28 cellular contexts compared by ENCODE assay signal in genomic region chr2:187354653-187355052, GRCh38.
"Had no signal": no experiment of that assay in that cellular context is flagged by ENCODE, and none has a peak within 500 bp of the region (broad histone marks: within the 10 kb centered on the region; RNA-seq: fewer than 3 reads in every experiment).

No MANE protein-coding gene starts in this region.

- H3K27ac Mint-ChIP-seq: naive thymus-derived CD8-positive, alpha-beta T cell; nephron; stimulated activated naive B cell treated with anti-CD40 and anti-IgM and Interleukin-4, amounts not matched to agents 10 μg/mL and 1 μg/mL and 100 μg/mL, for 72 hours had no signal

- H3K27me3 Mint-ChIP-seq: naive thymus-derived CD8-positive, alpha-beta T cell; stimulated activated naive B cell treated with anti-CD40 and anti-IgM and Interleukin-4, amounts not matched to agents 10 μg/mL and 1 μg/mL and 100 μg/mL, for 72 hours had no signal

- H3K9me3 ChIP-seq: lower lobe of right lung, pancreas, prostate gland, stomach, testis, thyroid gland, transverse colon, upper lobe of left lung, vagina had no signal

- H3K27ac ChIP-seq: lower lobe of right lung, pancreas, prostate gland, skin epidermis, stomach, testis, thyroid gland, transverse colon, upper lobe of left lung, vagina had no signal

- H3K27me3 ChIP-seq: pancreas, stomach, testis, thyroid gland, transverse colon, upper lobe of left lung, vagina had no signal

- H3K4me1 ChIP-seq: pancreas, prostate gland, stomach, testis, transverse colon, vagina had no signal

- H3K4me3 ChIP-seq: lower lobe of right lung, pancreas, prostate gland, skin epidermis, stomach, testis, thyroid gland, transverse colon, upper lobe of left lung, vagina had no signal

- H3K4me1 Mint-ChIP-seq: naive thymus-derived CD8-positive, alpha-beta T cell; neural crest cell; stimulated activated naive B cell treated with anti-CD40 and anti-IgM and Interleukin-4, amounts not matched to agents 10 μg/mL and 1 μg/mL and 100 μg/mL, for 72 hours had no signal

- H3K36me3 Mint-ChIP-seq: stimulated activated naive B cell treated with anti-CD40 and anti-IgM and Interleukin-4, amounts not matched to agents 10 μg/mL and 1 μg/mL and 100 μg/mL, for 72 hours had no signal

- DNase-seq: islet precursor cell; lower lobe of right lung; mammary epithelial cell; mesenchymal stem cell; naive thymus-derived CD8-positive, alpha-beta T cell; nucleus accumbens; pancreas; posterior cingulate gyrus; retina; right cardiac atrium; stimulated activated CD4-positive, alpha-beta T cell treated with anti-CD3 and anti-CD28 coated beads, Interleukin-12 subunit alpha, Interleukin-12 subunit beta, amount 100 ng/mL, for 4 hours; stimulated activated CD4-positive, alpha-beta T cell treated with anti-CD3 and anti-CD28 coated beads, Interleukin-15, amount 100 ng/mL, for 24 hours; stimulated activated CD4-positive, alpha-beta T cell treated with anti-CD3 and anti-CD28 coated beads, Interleukin-2, amount 100 ng/mL, for 24 hours; stimulated activated CD4-positive, alpha-beta T cell treated with anti-CD3 and anti-CD28 coated beads, Interleukin-4, amount 100 ng/mL, for 1 hour; stimulated activated naive B cell treated with anti-CD40 and anti-IgM and Interleukin-4, amounts not matched to agents 10 μg/mL and 1 μg/mL and 100 μg/mL, for 72 hours; stimulated activated naive CD8-positive, alpha-beta T cell treated with anti-CD3 and anti-CD28 coated beads, Interleukin-15, Interleukin-2, amounts not matched to agents 100 U/mL and 50 U/mL, for 24 hours; stomach; testis; thyroid gland; transverse colon; upper lobe of left lung had no signal

- ATAC-seq: left lobe of liver; lower lobe of right lung; naive thymus-derived CD8-positive, alpha-beta T cell; pancreas; sciatic nerve; stimulated activated naive B cell treated with anti-CD40 and anti-IgM and Interleukin-4, amounts not matched to agents 10 μg/mL and 1 μg/mL and 100 μg/mL, for 72 hours; stimulated activated naive CD8-positive, alpha-beta T cell treated with anti-CD3 and anti-CD28 coated beads, Interleukin-15, Interleukin-2, amounts not matched to agents 100 U/mL and 50 U/mL, for 24 hours had no signal

- H3K4me3 Mint-ChIP-seq: naive thymus-derived CD8-positive, alpha-beta T cell; nephron; neural crest cell; stimulated activated naive B cell treated with anti-CD40 and anti-IgM and Interleukin-4, amounts not matched to agents 10 μg/mL and 1 μg/mL and 100 μg/mL, for 72 hours had no signal

- H3K36me3 ChIP-seq: pancreas, prostate gland, stomach, thyroid gland, transverse colon, vagina had no signal

- H3K9me3 Mint-ChIP-seq: nephron; neural crest cell; stimulated activated naive B cell treated with anti-CD40 and anti-IgM and Interleukin-4, amounts not matched to agents 10 μg/mL and 1 μg/mL and 100 μg/mL, for 72 hours had no signal
